ENCODE assay signal across 8 cellular contexts in genomic region chr3:149751551-149751950, GRCh38. TPM values are rescaled to one million over a fixed set of nuclear protein-coding genes. Genes with fewer than 3 reads are reported as not detected.
DNase-seq lines count a peak whose midpoint lies in the region; ATAC-seq and TF ChIP-seq lines count a peak whose summit lies in the region.

No MANE protein-coding gene starts in this region.

- POLR2A ChIA-PET in AG04450 (lab: Yijun Ruan, JAX), result interaction anchor here (0.7 to 1.5 kb wide), 3 partner anchors 94 to 250 kb away, joined by 3 to 5 read pairs (median 4); partner anchors contain the start of gene WWTR1
- POLR2A ChIA-PET in MCF 10A (lab: Yijun Ruan, JAX), result interaction anchor here (0.5 to 3.5 kb wide), 29 partner anchors 8 to 369 kb away, joined by 3 to 33 read pairs (median 4); partner anchors contain the start of genes ANKUB1, RNF13 and WWTR1

- BruUV-seq in MCF 10A (replicated peaks; lab: Mats Ljungman, UMichigan), result no TSS peak

- H3K9ac ChIP-seq in HUES48 (ENCODE audit: low read depth, low read length) (peak overlapping the region; percentile 76), mucosa of rectum (ENCODE audit: low read depth in 1 of 2, low read length in 2 of 2) (peak overlapping the region; percentile 85 to 87)

- H3K27me3 ChIP-seq in AG04450 (ENCODE audit: control insufficient read depth, insufficient read depth, low read length) (no peaks in the 10 kb centered on the region), HUES48 (ENCODE audit: control insufficient read depth, insufficient read depth, low read length) (no peaks in the 10 kb centered on the region), mucosa of rectum (ENCODE audit: control insufficient read depth in 2 of 2, insufficient read depth in 2 of 2, low read length in 2 of 2) (no peaks in the 10 kb centered on the region)

- no peaks in the 10 kb centered on the region; the same call in 1 of the 2 replicates for H3K9me3 ChIP-seq in AG04450 (ENCODE audit: control insufficient read depth, insufficient read depth, low read length)
- H3K9me3 ChIP-seq in HUES48 (ENCODE audit: control insufficient read depth, insufficient read depth, low read length), result no peaks in the 10 kb centered on the region
- no peaks in the 10 kb centered on the region for H3K9me3 ChIP-seq in mucosa of rectum (ENCODE audit: control insufficient read depth in 2 of 2, low read length in 2 of 2)

- H3K27ac ChIP-seq in AG04450 (ENCODE audit: low read depth, low read length), result no peak overlapping the region
- no peak overlapping the region for H3K27ac ChIP-seq in HUES48 (ENCODE audit: low read depth, low read length)
- no peak overlapping the region for H3K27ac ChIP-seq in mucosa of rectum (ENCODE audit: low read depth in 2 of 2, low read length in 2 of 2)

- peaks cover 35% of the 10 kb centered on the region for H3K36me3 Mint-ChIP-seq in MCF 10A (ENCODE audit: insufficient read depth, unreplicated experiment)

- H3K4me3 ChIP-seq in AG04450 (ENCODE audit: low read depth, low read length) (peak overlapping the region; percentile 93), HUES48 (ENCODE audit: low read depth, low read length) (peak overlapping the region; percentile 91), mucosa of rectum (ENCODE audit: low read length in 2 of 2) (peak overlapping the region; percentile 97)

- peaks cover 3% of the 10 kb centered on the region for H3K4me1 Mint-ChIP-seq in MCF 10A (ENCODE audit: insufficient read depth, unreplicated experiment)

- DNase-seq in AG04450 (ENCODE audit: low read depth, low spot score) (no peak), MCF 10A (ENCODE audit: unreplicated experiment) (no peak), NCI-H69 (lab: John Stamatoyannopoulos, UW) (no peak)
- no peak for DNase-seq in NK-92 treated with Interleukin-12 subunit alpha and Interleukin-12 subunit beta, amount 100 ng/mL, for 24 hours (lab: John Stamatoyannopoulos, UW)
- no peak for DNase-seq in stimulated activated CD4-positive, alpha-beta T cell treated with anti-CD3 and anti-CD28 coated beads, Interleukin-1b, Interleukin-23, amount 100 ng/mL, for 48 hours

- H3K27me3 Mint-ChIP-seq in MCF 10A (ENCODE audit: insufficient read depth, unreplicated experiment), result no peaks in the 10 kb centered on the region

- intact Hi-C loops in MCF 10A (cut with micrococcal nuclease), result no loop called here

- peaks cover 4% of the 10 kb centered on the region for H3K4me1 ChIP-seq in HUES48 (ENCODE audit: control insufficient read depth, insufficient read depth, low read length)
- peaks cover 5 to 8% of the 10 kb centered on the region in 2 donors for H3K4me1 ChIP-seq in mucosa of rectum (ENCODE audit: control insufficient read depth in 2 of 2, insufficient read depth in 2 of 2, low read length in 2 of 2)

- TF ChIP-seq CTCF in AG04450 (IDR thresholded peaks at IDR 0.05; ENCODE audit: low read depth, low read length) (no peak), MCF 10A (IDR thresholded peaks at IDR 0.05; ENCODE audit: unreplicated experiment) (no peak)

- peaks cover 38% of the 10 kb centered on the region for H3K36me3 ChIP-seq in HUES48 (ENCODE audit: control insufficient read depth, insufficient read depth, low read length)
- H3K36me3 ChIP-seq in mucosa of rectum (ENCODE audit: control insufficient read depth in 2 of 2, insufficient read depth in 2 of 2, low read length in 2 of 2), result peaks cover 11 to 18% of the 10 kb centered on the region in 2 donors

- H3K27ac Mint-ChIP-seq in MCF 10A (ENCODE audit: low read depth, unreplicated experiment), result peak overlapping the region; percentile 87

- no peaks in the 10 kb centered on the region for H3K9me3 Mint-ChIP-seq in MCF 10A (ENCODE audit: unreplicated experiment)

- peak overlapping the region; percentile 84 for H3K4me3 Mint-ChIP-seq in MCF 10A (ENCODE audit: unreplicated experiment)

- ATAC-seq in HG03135 (IDR thresholded peaks at IDR 0.05; ENCODE audit: unreplicated experiment), result no peak

- CTCF ChIA-PET in AG04450 (lab: Charles Lee), result interaction anchor here (0.7 to 3.5 kb wide), 10 partner anchors 8 to 1622 kb away, joined by 3 to 31 read pairs (median 6); no protein-coding TSS in a partner anchor
- CTCF ChIA-PET in MCF 10A (lab: Yijun Ruan, JAX), result interaction anchor here (0.6 to 3.3 kb wide), 21 partner anchors 9 to 632 kb away, joined by 3 to 29 read pairs (median 6); partner anchors contain the start of gene WWTR1

RNA-seq across cellular contexts. Expression of gene COMMD2, which starts 0.7 kb away (rescaled TPM):
- polyA plus RNA-seq in AG04450 (2011; rRNA removed), result 43.5 and 56.0 TPM in 2 replicates
- 10.5 and 15.2 TPM in 2 replicates for polyA minus RNA-seq in AG04450 (2011; rRNA and poly(A)+ RNA removed)
- total RNA-seq in MCF 10A (2022), result 51.2 and 60.4 TPM in 2 replicates

RNA-seq across cellular contexts. Expression of gene ANKUB1, which starts 40.8 kb away (rescaled TPM):
- polyA plus RNA-seq in AG04450 (2011; rRNA removed), result not detected in 2 replicates
- polyA minus RNA-seq in AG04450 (2011; rRNA and poly(A)+ RNA removed), result not detected in 2 replicates
- not detected in 2 replicates for total RNA-seq in MCF 10A (2022)
